ENCODE assay signal across 1 cellular context in the genomic region with DNA sequence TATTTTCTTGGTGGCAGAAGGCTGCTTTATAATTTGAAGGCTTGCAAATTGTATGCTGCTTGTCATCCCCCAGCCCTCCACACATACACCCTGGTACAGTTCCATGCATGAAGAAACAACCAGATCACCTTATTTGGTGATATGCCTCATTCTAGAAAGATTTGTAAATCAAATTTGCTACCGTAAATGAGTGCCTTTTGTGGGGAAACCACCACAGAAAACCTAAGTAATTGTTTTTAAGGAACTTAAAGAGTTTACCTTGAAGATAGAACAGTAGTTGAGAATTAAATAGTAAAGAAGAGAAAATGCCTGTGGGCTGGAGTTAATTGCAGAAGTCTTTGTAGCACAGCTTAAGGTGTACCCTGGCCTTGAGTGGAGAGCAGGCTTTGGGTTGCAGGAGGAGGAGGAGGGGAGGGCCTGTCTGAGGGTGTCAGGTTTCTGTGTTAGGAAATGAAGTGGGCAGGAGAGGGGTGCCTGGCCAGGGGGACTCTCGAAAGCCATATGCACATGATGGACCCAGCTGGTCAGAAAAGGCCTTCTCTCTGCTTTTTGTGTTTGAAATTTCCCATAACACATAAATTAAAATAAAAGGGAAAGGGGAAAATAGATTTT.
TF ChIP-seq lines count a peak whose summit lies in the region.

No MANE protein-coding gene starts in this region.

TF ChIP-seq in K562, 482 proteins besides CTCF, POLR2A, EP300 and RAD21:
- TF ChIP-seq GATAD2B (IDR thresholded peaks at IDR 0.05; ENCODE audit: borderline replicate concordance) (no peak), DNMT1 (IDR thresholded peaks at IDR 0.05) (no peak), SMARCB1 (IDR thresholded peaks at IDR 0.05; ENCODE audit: insufficient read length, low read depth) (no peak), ETV6 (IDR thresholded peaks at IDR 0.05; ENCODE audit: borderline replicate concordance in 1 of 2, low read depth in 2 of 2, low read length in 1 of 2) (no peak), ETV6 (CRISPR knock-in tag; IDR thresholded peaks at IDR 0.05; ENCODE audit: borderline replicate concordance) (no peak), ZNF347 (CRISPR knock-in tag; IDR thresholded peaks at IDR 0.05; ENCODE audit: low read depth) (no peak), SMARCC2 (IDR thresholded peaks at IDR 0.05; ENCODE audit: low read depth) (no peak), ZNF436 (CRISPR knock-in tag; IDR thresholded peaks at IDR 0.05) (no peak), POLR2AphosphoS5 (IDR thresholded peaks at IDR 0.05; ENCODE audit: control insufficient read depth, insufficient read depth, low read depth, low read length) (no peak)
- TF ChIP-seq, protein P1, sequence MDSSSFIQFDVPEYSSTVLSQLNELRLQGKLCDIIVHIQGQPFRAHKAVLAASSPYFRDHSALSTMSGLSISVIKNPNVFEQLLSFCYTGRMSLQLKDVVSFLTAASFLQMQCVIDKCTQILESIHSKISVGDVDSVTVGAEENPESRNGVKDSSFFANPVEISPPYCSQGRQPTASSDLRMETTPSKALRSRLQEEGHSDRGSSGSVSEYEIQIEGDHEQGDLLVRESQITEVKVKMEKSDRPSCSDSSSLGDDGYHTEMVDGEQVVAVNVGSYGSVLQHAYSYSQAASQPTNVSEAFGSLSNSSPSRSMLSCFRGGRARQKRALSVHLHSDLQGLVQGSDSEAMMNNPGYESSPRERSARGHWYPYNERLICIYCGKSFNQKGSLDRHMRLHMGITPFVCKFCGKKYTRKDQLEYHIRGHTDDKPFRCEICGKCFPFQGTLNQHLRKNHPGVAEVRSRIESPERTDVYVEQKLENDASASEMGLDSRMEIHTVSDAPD (CRISPR knock-in tag; IDR thresholded peaks at IDR 0.05) = no peak
- TF ChIP-seq, protein P2, sequence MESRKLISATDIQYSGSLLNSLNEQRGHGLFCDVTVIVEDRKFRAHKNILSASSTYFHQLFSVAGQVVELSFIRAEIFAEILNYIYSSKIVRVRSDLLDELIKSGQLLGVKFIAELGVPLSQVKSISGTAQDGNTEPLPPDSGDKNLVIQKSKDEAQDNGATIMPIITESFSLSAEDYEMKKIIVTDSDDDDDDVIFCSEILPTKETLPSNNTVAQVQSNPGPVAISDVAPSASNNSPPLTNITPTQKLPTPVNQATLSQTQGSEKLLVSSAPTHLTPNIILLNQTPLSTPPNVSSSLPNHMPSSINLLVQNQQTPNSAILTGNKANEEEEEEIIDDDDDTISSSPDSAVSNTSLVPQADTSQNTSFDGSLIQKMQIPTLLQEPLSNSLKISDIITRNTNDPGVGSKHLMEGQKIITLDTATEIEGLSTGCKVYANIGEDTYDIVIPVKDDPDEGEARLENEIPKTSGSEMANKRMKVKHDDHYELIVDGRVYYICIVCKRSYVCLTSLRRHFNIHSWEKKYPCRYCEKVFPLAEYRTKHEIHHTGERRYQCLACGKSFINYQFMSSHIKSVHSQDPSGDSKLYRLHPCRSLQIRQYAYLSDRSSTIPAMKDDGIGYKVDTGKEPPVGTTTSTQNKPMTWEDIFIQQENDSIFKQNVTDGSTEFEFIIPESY (CRISPR knock-in tag; IDR thresholded peaks at IDR 0.05) = no peak
- TF ChIP-seq, protein P3, sequence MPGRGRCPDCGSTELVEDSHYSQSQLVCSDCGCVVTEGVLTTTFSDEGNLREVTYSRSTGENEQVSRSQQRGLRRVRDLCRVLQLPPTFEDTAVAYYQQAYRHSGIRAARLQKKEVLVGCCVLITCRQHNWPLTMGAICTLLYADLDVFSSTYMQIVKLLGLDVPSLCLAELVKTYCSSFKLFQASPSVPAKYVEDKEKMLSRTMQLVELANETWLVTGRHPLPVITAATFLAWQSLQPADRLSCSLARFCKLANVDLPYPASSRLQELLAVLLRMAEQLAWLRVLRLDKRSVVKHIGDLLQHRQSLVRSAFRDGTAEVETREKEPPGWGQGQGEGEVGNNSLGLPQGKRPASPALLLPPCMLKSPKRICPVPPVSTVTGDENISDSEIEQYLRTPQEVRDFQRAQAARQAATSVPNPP (IDR thresholded peaks at IDR 0.05; ENCODE audit: borderline replicate concordance, insufficient read depth, insufficient read length) = no peak
